ENCODE assay signal across 15 cellular contexts in genomic region chr4:162682651-162683050, GRCh38.
"Had no signal": no experiment of that assay in that cellular context is flagged by ENCODE, and none has a peak within 500 bp of the region (broad histone marks: within the 10 kb centered on the region; RNA-seq: fewer than 3 reads in every experiment).

No MANE protein-coding gene starts in this region.

- ATAC-seq: activated CD4-positive, CD25-positive, alpha-beta regulatory T cell treated with anti-CD3 and anti-CD28 coated beads, Interleukin-2, amount 50 U/mL, for 24 hours; foreskin keratinocyte; left colon; lower lobe of right lung had no signal

- DNase-seq: activated CD4-positive, alpha-beta T cell treated with anti-CD3 and anti-CD28 coated beads, Interleukin-2, amount 50 U/mL, for 48 hours; activated naive CD4-positive, alpha-beta T cell treated with anti-CD3 and anti-CD28 coated beads, Interleukin-2, amount 10 ng/mL, durations not matched to agents 7 days and 5 days; central memory CD4-positive, alpha-beta T cell; cortex of kidney; effector CD4-positive, alpha-beta T cell; foreskin keratinocyte; immature natural killer cell; left colon; lower lobe of right lung; midbrain; naive B cell; ovary; right lobe of liver had no signal

- H3K36me3 ChIP-seq: lower lobe of right lung, ovary, right lobe of liver, suprapubic skin had no signal

- H3K27me3 ChIP-seq: foreskin keratinocyte, ovary, right lobe of liver, suprapubic skin had no signal

- H3K4me3 ChIP-seq: lower lobe of right lung, ovary, right lobe of liver, suprapubic skin had no signal

- H3K27ac ChIP-seq: foreskin keratinocyte, lower lobe of right lung, ovary, right lobe of liver, suprapubic skin had no signal

- H3K4me1 ChIP-seq: foreskin keratinocyte, lower lobe of right lung, right lobe of liver, suprapubic skin had no signal

- H3K9me3 ChIP-seq: ovary, right lobe of liver, suprapubic skin had no signal
